ENCODE assay signal across 1 cellular context in the genomic region with DNA sequence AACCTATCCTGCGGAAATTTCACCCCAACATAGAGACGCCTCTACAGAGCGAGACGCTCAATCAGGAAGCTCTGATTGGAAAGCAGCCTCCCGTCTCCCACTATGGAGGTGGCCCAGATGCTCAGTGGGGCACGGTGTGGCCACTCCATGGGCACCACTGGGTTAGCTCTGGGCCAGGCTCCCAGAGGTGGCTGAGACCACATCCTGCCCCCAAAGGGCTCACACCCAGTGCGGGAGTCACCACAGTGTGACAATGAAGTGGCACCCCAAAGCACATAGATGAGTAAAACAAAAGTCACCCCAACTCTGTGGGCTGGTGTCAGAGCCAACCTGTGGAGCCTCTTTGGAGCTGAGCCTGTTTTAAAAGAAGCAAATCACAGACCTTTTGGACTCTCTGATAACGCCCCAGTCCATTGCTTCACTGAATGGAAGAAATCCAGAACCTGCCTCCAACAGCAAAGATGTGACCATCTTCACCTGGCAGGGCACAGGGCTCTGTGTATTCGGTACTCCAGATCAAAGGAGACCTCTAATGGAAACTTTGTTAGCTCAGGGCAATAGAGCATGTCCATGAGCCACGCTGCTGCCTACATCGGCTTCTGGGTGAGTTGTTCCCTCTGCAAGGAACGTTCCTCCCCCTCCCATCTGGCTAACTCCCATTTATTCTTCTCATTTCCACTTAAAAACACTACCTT.
A peak's percentile ranks its signal among the peaks of the same experiment; 100 is the strongest.
TF ChIP-seq lines count a peak whose summit lies in the region.

No MANE protein-coding gene starts in this region.

TF ChIP-seq in HepG2, 621 proteins besides CTCF, POLR2A, EP300 and RAD21 (continued from another document and continues in another):
- TF ChIP-seq, protein P1, sequence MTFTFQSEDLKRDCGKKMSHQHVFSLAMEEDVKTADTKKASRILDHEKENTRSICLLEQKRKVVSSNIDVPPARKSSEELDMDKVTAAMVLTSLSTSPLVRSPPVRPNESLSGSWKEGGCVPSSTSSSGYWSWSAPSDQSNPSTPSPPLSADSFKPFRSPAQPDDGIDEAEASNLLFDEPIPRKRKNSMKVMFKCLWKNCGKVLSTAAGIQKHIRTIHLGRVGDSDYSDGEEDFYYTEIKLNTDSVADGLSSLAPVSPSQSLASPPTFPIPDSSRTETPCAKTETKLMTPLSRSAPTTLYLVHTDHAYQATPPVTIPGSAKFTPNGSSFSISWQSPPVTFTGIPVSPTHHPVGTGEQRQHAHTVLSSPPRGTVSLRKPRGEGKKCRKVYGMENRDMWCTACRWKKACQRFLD (CRISPR knock-in tag; IDR thresholded peaks at IDR 0.05; ENCODE audit: borderline replicate concordance): no peak
- TF ChIP-seq, protein P2, sequence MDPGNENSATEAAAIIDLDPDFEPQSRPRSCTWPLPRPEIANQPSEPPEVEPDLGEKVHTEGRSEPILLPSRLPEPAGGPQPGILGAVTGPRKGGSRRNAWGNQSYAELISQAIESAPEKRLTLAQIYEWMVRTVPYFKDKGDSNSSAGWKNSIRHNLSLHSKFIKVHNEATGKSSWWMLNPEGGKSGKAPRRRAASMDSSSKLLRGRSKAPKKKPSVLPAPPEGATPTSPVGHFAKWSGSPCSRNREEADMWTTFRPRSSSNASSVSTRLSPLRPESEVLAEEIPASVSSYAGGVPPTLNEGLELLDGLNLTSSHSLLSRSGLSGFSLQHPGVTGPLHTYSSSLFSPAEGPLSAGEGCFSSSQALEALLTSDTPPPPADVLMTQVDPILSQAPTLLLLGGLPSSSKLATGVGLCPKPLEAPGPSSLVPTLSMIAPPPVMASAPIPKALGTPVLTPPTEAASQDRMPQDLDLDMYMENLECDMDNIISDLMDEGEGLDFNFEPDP (CRISPR knock-in tag; conservative IDR thresholded peaks at IDR 0.05): no peak
- TF ChIP-seq SIX4 (CRISPR knock-in tag; IDR thresholded peaks at IDR 0.05): no peak
- TF ChIP-seq, protein P3, sequence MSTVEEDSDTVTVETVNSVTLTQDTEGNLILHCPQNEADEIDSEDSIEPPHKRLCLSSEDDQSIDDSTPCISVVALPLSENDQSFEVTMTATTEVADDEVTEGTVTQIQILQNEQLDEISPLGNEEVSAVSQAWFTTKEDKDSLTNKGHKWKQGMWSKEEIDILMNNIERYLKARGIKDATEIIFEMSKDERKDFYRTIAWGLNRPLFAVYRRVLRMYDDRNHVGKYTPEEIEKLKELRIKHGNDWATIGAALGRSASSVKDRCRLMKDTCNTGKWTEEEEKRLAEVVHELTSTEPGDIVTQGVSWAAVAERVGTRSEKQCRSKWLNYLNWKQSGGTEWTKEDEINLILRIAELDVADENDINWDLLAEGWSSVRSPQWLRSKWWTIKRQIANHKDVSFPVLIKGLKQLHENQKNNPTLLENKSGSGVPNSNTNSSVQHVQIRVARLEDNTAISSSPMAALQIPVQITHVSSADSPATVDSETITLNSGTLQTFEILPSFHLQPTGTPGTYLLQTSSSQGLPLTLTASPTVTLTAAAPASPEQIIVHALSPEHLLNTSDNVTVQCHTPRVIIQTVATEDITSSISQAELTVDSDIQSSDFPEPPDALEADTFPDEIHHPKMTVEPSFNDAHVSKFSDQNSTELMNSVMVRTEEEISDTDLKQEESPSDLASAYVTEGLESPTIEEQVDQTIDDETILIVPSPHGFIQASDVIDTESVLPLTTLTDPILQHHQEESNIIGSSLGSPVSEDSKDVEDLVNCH (CRISPR knock-in tag; IDR thresholded peaks at IDR 0.05): no peak
- TF ChIP-seq, protein P4, sequence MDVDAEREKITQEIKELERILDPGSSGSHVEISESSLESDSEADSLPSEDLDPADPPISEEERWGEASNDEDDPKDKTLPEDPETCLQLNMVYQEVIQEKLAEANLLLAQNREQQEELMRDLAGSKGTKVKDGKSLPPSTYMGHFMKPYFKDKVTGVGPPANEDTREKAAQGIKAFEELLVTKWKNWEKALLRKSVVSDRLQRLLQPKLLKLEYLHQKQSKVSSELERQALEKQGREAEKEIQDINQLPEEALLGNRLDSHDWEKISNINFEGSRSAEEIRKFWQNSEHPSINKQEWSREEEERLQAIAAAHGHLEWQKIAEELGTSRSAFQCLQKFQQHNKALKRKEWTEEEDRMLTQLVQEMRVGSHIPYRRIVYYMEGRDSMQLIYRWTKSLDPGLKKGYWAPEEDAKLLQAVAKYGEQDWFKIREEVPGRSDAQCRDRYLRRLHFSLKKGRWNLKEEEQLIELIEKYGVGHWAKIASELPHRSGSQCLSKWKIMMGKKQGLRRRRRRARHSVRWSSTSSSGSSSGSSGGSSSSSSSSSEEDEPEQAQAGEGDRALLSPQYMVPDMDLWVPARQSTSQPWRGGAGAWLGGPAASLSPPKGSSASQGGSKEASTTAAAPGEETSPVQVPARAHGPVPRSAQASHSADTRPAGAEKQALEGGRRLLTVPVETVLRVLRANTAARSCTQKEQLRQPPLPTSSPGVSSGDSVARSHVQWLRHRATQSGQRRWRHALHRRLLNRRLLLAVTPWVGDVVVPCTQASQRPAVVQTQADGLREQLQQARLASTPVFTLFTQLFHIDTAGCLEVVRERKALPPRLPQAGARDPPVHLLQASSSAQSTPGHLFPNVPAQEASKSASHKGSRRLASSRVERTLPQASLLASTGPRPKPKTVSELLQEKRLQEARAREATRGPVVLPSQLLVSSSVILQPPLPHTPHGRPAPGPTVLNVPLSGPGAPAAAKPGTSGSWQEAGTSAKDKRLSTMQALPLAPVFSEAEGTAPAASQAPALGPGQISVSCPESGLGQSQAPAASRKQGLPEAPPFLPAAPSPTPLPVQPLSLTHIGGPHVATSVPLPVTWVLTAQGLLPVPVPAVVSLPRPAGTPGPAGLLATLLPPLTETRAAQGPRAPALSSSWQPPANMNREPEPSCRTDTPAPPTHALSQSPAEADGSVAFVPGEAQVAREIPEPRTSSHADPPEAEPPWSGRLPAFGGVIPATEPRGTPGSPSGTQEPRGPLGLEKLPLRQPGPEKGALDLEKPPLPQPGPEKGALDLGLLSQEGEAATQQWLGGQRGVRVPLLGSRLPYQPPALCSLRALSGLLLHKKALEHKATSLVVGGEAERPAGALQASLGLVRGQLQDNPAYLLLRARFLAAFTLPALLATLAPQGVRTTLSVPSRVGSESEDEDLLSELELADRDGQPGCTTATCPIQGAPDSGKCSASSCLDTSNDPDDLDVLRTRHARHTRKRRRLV (CRISPR knock-in tag; IDR thresholded peaks at IDR 0.05): no peak
- no peak; the same call in 1 of the 2 replicates for TF ChIP-seq FOSL2 (CRISPR knock-in tag; IDR thresholded peaks at IDR 0.05)
- TF ChIP-seq HNF4A (CRISPR knock-in tag; IDR thresholded peaks at IDR 0.05): peak; percentile 68
- TF ChIP-seq ZBTB1 (CRISPR knock-in tag; IDR thresholded peaks at IDR 0.05; ENCODE audit: borderline replicate concordance): no peak
- no peak for TF ChIP-seq KLF12 (CRISPR knock-in tag; IDR thresholded peaks at IDR 0.05; ENCODE audit: borderline replicate concordance)
- TF ChIP-seq ONECUT2 (CRISPR knock-in tag; IDR thresholded peaks at IDR 0.05): no peak
- TF ChIP-seq, protein P5, sequence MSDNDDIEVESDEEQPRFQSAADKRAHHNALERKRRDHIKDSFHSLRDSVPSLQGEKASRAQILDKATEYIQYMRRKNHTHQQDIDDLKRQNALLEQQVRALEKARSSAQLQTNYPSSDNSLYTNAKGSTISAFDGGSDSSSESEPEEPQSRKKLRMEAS (IDR thresholded peaks at IDR 0.05): peak; percentile 59
- TF ChIP-seq NCOA5 (CRISPR knock-in tag; IDR thresholded peaks at IDR 0.05): no peak
- 0 out of 2 replicates have a peak, but pooled peaks have one; percentile 23 for TF ChIP-seq SRF (IDR thresholded peaks at IDR 0.05; ENCODE audit: low read depth, low read length)
- no peak for TF ChIP-seq ZNF792 (CRISPR knock-in tag; IDR thresholded peaks at IDR 0.05)
- TF ChIP-seq ZSCAN12 (CRISPR knock-in tag; IDR thresholded peaks at IDR 0.05): no peak
- TF ChIP-seq RCOR2 (CRISPR knock-in tag; IDR thresholded peaks at IDR 0.05): 0 out of 2 replicates have a peak, but pooled peaks have one; percentile 32
- peak; percentile 63 for TF ChIP-seq NCOA2 (CRISPR knock-in tag; IDR thresholded peaks at IDR 0.05)
- 0 out of 2 replicates have a peak, but pooled peaks have one; percentile 32 for TF ChIP-seq HNRNPL (IDR thresholded peaks at IDR 0.05; ENCODE audit: low read depth, low read length)
- TF ChIP-seq KDM5B (CRISPR knock-in tag; IDR thresholded peaks at IDR 0.05; ENCODE audit: borderline replicate concordance): no peak
- TF ChIP-seq ZMYM4 (CRISPR knock-in tag; IDR thresholded peaks at IDR 0.05): peak; percentile 46
- TF ChIP-seq FOXO1 (CRISPR knock-in tag; IDR thresholded peaks at IDR 0.05): 0 out of 2 replicates have a peak, but pooled peaks have one; percentile 14
- no peak for TF ChIP-seq CBX1 (IDR thresholded peaks at IDR 0.05; ENCODE audit: low read depth)
- TF ChIP-seq ZNF205 (CRISPR knock-in tag; IDR thresholded peaks at IDR 0.05): 0 out of 2 replicates have a peak, but pooled peaks have one; percentile 14
- TF ChIP-seq ZNF564 (CRISPR knock-in tag; IDR thresholded peaks at IDR 0.05): no peak
- no peak for TF ChIP-seq NR1H2 (CRISPR knock-in tag; IDR thresholded peaks at IDR 0.05; ENCODE audit: borderline replicate concordance, low read depth)
- 0 out of 3 replicates have a peak, but pooled peaks have one; percentile 8 for TF ChIP-seq MXI1 (IDR thresholded peaks at IDR 0.05; ENCODE audit: borderline replicate concordance, low read depth, low read length)
- TF ChIP-seq ZNF709 (CRISPR knock-in tag; IDR thresholded peaks at IDR 0.05): no peak
- TF ChIP-seq, protein P6, sequence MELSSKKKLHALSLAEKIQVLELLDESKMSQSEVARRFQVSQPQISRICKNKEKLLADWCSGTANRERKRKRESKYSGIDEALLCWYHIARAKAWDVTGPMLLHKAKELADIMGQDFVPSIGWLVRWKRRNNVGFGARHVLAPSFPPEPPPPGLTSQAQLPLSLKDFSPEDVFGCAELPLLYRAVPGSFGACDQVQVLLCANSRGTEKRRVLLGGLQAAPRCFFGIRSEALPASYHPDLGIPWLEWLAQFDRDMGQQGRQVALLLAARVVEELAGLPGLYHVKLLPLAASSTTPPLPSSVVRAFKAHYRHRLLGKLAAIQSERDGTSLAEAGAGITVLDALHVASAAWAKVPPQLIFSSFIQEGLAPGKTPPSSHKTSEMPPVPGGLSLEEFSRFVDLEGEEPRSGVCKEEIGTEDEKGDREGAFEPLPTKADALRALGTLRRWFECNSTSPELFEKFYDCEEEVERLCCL (CRISPR knock-in tag; IDR thresholded peaks at IDR 0.05; ENCODE audit: borderline replicate concordance): no peak
- no peak for TF ChIP-seq PAX8 (CRISPR knock-in tag; IDR thresholded peaks at IDR 0.05; ENCODE audit: borderline replicate concordance)
- TF ChIP-seq ZNF451 (CRISPR knock-in tag; IDR thresholded peaks at IDR 0.05): 0 out of 2 replicates have a peak, but pooled peaks have one; percentile 39
- no peak for TF ChIP-seq RFX3 (CRISPR knock-in tag; IDR thresholded peaks at IDR 0.05)
- TF ChIP-seq MZF1 (CRISPR knock-in tag; IDR thresholded peaks at IDR 0.05; ENCODE audit: borderline replicate concordance): no peak
- TF ChIP-seq ZMYM3 (CRISPR knock-in tag; IDR thresholded peaks at IDR 0.05): peak; percentile 61; the same call in 1 of the 2 replicates
- TF ChIP-seq NPAS2 (CRISPR knock-in tag; IDR thresholded peaks at IDR 0.05; ENCODE audit: borderline replicate concordance): no peak
- TF ChIP-seq ZNF331 (CRISPR knock-in tag; IDR thresholded peaks at IDR 0.05): peak; percentile 60
- TF ChIP-seq JARID2 (CRISPR knock-in tag; IDR thresholded peaks at IDR 0.05; ENCODE audit: insufficient replicate concordance): no peak
- peak; percentile 15 for TF ChIP-seq XRCC5 (optimal IDR thresholded peaks at IDR 0.05; ENCODE audit: low read length)
- no peak for TF ChIP-seq HOXA7 (CRISPR knock-in tag; IDR thresholded peaks at IDR 0.05)
- TF ChIP-seq KLF16 (CRISPR knock-in tag; IDR thresholded peaks at IDR 0.05): no peak
- TF ChIP-seq MAFG (CRISPR knock-in tag; IDR thresholded peaks at IDR 0.05): no peak
- no peak for TF ChIP-seq REPIN1 (CRISPR knock-in tag; IDR thresholded peaks at IDR 0.05; ENCODE audit: borderline replicate concordance, low read depth)
- no peak for TF ChIP-seq KAT7 (CRISPR knock-in tag; IDR thresholded peaks at IDR 0.05; ENCODE audit: borderline replicate concordance)
- TF ChIP-seq, protein P7, sequence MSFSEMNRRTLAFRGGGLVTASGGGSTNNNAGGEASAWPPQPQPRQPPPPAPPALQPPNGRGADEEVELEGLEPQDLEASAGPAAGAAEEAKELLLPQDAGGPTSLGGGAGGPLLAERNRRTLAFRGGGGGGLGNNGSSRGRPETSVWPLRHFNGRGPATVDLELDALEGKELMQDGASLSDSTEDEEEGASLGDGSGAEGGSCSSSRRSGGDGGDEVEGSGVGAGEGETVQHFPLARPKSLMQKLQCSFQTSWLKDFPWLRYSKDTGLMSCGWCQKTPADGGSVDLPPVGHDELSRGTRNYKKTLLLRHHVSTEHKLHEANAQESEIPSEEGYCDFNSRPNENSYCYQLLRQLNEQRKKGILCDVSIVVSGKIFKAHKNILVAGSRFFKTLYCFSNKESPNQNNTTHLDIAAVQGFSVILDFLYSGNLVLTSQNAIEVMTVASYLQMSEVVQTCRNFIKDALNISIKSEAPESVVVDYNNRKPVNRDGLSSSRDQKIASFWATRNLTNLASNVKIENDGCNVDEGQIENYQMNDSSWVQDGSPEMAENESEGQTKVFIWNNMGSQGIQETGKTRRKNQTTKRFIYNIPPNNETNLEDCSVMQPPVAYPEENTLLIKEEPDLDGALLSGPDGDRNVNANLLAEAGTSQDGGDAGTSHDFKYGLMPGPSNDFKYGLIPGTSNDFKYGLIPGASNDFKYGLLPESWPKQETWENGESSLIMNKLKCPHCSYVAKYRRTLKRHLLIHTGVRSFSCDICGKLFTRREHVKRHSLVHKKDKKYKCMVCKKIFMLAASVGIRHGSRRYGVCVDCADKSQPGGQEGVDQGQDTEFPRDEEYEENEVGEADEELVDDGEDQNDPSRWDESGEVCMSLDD (CRISPR knock-in tag; IDR thresholded peaks at IDR 0.05; ENCODE audit: borderline replicate concordance): 0 out of 2 replicates have a peak, but pooled peaks have one; percentile 28
- peak; percentile 68 for TF ChIP-seq BCL6 (CRISPR knock-in tag; IDR thresholded peaks at IDR 0.05)
- peak; percentile 60; the same call in 1 of the 2 replicates for TF ChIP-seq RARA (CRISPR knock-in tag; IDR thresholded peaks at IDR 0.05)
- TF ChIP-seq, protein P8, sequence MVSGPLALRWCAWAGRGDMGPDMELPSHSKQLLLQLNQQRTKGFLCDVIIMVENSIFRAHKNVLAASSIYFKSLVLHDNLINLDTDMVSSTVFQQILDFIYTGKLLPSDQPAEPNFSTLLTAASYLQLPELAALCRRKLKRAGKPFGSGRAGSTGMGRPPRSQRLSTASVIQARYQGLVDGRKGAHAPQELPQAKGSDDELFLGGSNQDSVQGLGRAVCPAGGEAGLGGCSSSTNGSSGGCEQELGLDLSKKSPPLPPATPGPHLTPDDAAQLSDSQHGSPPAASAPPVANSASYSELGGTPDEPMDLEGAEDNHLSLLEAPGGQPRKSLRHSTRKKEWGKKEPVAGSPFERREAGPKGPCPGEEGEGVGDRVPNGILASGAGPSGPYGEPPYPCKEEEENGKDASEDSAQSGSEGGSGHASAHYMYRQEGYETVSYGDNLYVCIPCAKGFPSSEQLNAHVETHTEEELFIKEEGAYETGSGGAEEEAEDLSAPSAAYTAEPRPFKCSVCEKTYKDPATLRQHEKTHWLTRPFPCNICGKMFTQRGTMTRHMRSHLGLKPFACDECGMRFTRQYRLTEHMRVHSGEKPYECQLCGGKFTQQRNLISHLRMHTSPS (CRISPR knock-in tag; IDR thresholded peaks at IDR 0.05; ENCODE audit: low read depth): peak; percentile 60; the same call in 1 of the 2 replicates
- TF ChIP-seq, protein P9, sequence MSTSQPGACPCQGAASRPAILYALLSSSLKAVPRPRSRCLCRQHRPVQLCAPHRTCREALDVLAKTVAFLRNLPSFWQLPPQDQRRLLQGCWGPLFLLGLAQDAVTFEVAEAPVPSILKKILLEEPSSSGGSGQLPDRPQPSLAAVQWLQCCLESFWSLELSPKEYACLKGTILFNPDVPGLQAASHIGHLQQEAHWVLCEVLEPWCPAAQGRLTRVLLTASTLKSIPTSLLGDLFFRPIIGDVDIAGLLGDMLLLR (CRISPR knock-in tag; IDR thresholded peaks at IDR 0.05): no peak
- TF ChIP-seq ATF7 (IDR thresholded peaks at IDR 0.05): no peak
- no peak for TF ChIP-seq ATF7 (CRISPR knock-in tag; IDR thresholded peaks at IDR 0.05)
